In genomic region chr9:121182437-121182836, GRCh38 we compare ENCODE assay signal across 23 cellular contexts. TPM values are rescaled to one million over a fixed set of nuclear protein-coding genes. Genes with fewer than 3 reads are reported as not detected.
DNase-seq lines count a peak whose midpoint lies in the region; ATAC-seq and TF ChIP-seq lines count a peak whose summit lies in the region.
"Had no signal": no experiment of that assay in that cellular context is flagged by ENCODE, and none has a peak within 500 bp of the region (broad histone marks: within the 10 kb centered on the region; RNA-seq: fewer than 3 reads in every experiment).

No MANE protein-coding gene starts in this region.

- CTCF ChIA-PET in activated CD4-positive, alpha-beta T cell treated with anti-CD3 and anti-CD28 coated beads for 36 hours (lab: Charles Lee) = interaction anchor here (0.6 kb wide), 1 partner anchor 23 kb away, joined by 3 read pairs; no protein-coding TSS in a partner anchor
- CTCF ChIA-PET in CD4-positive, alpha-beta memory T cell (lab: Charles Lee; ENCODE audit: partially characterized antibody) = no interaction called here

- H3K27ac Mint-ChIP-seq in activated CD4-positive, alpha-beta T cell treated with anti-CD3 and anti-CD28 coated beads for 36 hours = peak overlapping the region; percentile 66
- H3K27ac Mint-ChIP-seq in CD4-positive, alpha-beta memory T cell = peak overlapping the region in 6 of 7 donors; percentile 24 to 82 (median 60)
- peak overlapping the region; percentile 47 for H3K27ac Mint-ChIP-seq in activated naive CD8-positive, alpha-beta T cell
- peak overlapping the region; percentile 75 to 88 for H3K27ac Mint-ChIP-seq in natural killer cell

- H3K4me1 ChIP-seq in CD4-positive, alpha-beta memory T cell (ENCODE audit: insufficient read depth, low read length) = peaks cover 36% of the 10 kb centered on the region

- H3K4me3 Mint-ChIP-seq in activated CD4-positive, alpha-beta T cell treated with anti-CD3 and anti-CD28 coated beads for 36 hours = no peak overlapping the region
- H3K4me3 Mint-ChIP-seq in CD4-positive, alpha-beta memory T cell = no peak overlapping the region
- no peak overlapping the region for H3K4me3 Mint-ChIP-seq in activated naive CD8-positive, alpha-beta T cell
- no peak overlapping the region for H3K4me3 Mint-ChIP-seq in natural killer cell
- H3K4me3 Mint-ChIP-seq: neural crest cell had no signal

- POLR2A ChIA-PET in activated CD4-positive, alpha-beta T cell treated with anti-CD3 and anti-CD28 coated beads for 36 hours (lab: Charles Lee) = no interaction called here
- POLR2A ChIA-PET in CD4-positive, alpha-beta memory T cell (lab: Charles Lee; ENCODE audit: partially characterized antibody) = interaction anchor here (0.8 kb wide), 1 partner anchor 10 kb away, joined by 3 read pairs; no protein-coding TSS in a partner anchor

- no peak for ATAC-seq in activated CD4-positive, alpha-beta T cell treated with anti-CD3 and anti-CD28 coated beads for 36 hours
- ATAC-seq in natural killer cell = no peak
- ATAC-seq in GM21381 (IDR thresholded peaks at IDR 0.05; ENCODE audit: unreplicated experiment) = no peak
- ATAC-seq in HG03095 (IDR thresholded peaks at IDR 0.05; ENCODE audit: unreplicated experiment) = no peak
- ATAC-seq: gastroesophageal sphincter had no signal

- H3K36me3 ChIP-seq in CD4-positive, alpha-beta memory T cell (ENCODE audit: insufficient read depth, low read length) = peaks cover 51% of the 10 kb centered on the region

- no peak for DNase-seq in activated CD4-positive, alpha-beta T cell treated with anti-CD3 and anti-CD28 coated beads for 36 hours
- DNase-seq in activated CD4-positive, alpha-beta T cell treated with anti-CD3 and anti-CD28 coated beads for 48 hours = no peak
- DNase-seq in CD4-positive, alpha-beta memory T cell = no peak
- no peak for DNase-seq in natural killer cell
- DNase-seq in HPDE6-E6E7 (ENCODE audit: extremely low spot score) = no peak
- DNase-seq: activated CD8-positive, alpha-beta memory T cell treated with anti-CD3 and anti-CD28 coated beads, Interleukin-2, amount 50 U/mL, for 48 hours; activated naive CD4-positive, alpha-beta T cell; DMS 273 treated with DMSO at 0.1 percent for 48 hours; esophagus squamous epithelium; GF-D8; GM23248; islet precursor cell; MG63; NCI-H1436; NCI-H526 treated with DMSO at 0.1 percent for 48 hours; small intestine; stimulated activated CD4-positive, alpha-beta T cell treated with anti-CD3 and anti-CD28 coated beads, Interleukin-4, amount 100 ng/mL, for 1 hour; upper lobe of left lung had no signal

- H3K36me3 Mint-ChIP-seq in activated CD4-positive, alpha-beta T cell treated with anti-CD3 and anti-CD28 coated beads for 36 hours (ENCODE audit: low read depth) = peaks cover 48% of the 10 kb centered on the region
- peaks cover 24 to 78% of the 10 kb centered on the region in 2 donors for H3K36me3 Mint-ChIP-seq in CD4-positive, alpha-beta memory T cell
- peaks cover 3% of the 10 kb centered on the region for H3K36me3 Mint-ChIP-seq in activated naive CD8-positive, alpha-beta T cell
- peaks cover 7% of the 10 kb centered on the region for H3K36me3 Mint-ChIP-seq in natural killer cell

- H3K4me3 ChIP-seq in CD4-positive, alpha-beta memory T cell (ENCODE audit: low read length in 2 of 2) = no peak overlapping the region
- H3K4me3 ChIP-seq: esophagus squamous epithelium, gastroesophageal sphincter, GM23248, MG63, upper lobe of left lung had no signal

- H3K4me1 Mint-ChIP-seq in activated CD4-positive, alpha-beta T cell treated with anti-CD3 and anti-CD28 coated beads for 36 hours = peaks cover 43% of the 10 kb centered on the region
- peaks cover 34 to 50% (median 41%) of the 10 kb centered on the region in 4 donors for H3K4me1 Mint-ChIP-seq in CD4-positive, alpha-beta memory T cell
- peaks cover 53% of the 10 kb centered on the region for H3K4me1 Mint-ChIP-seq in activated naive CD8-positive, alpha-beta T cell (ENCODE audit: low read depth)
- H3K4me1 Mint-ChIP-seq in natural killer cell = peaks cover 55 to 74% of the 10 kb centered on the region in 2 donors

- H3K9me3 Mint-ChIP-seq in activated CD4-positive, alpha-beta T cell treated with anti-CD3 and anti-CD28 coated beads for 36 hours (ENCODE audit: low read depth) = no peaks in the 10 kb centered on the region
- H3K9me3 Mint-ChIP-seq in CD4-positive, alpha-beta memory T cell = no peaks in the 10 kb centered on the region
- H3K9me3 Mint-ChIP-seq in activated naive CD8-positive, alpha-beta T cell (ENCODE audit: low read depth) = no peaks in the 10 kb centered on the region
- H3K9me3 Mint-ChIP-seq in natural killer cell = no peaks in the 10 kb centered on the region
- H3K9me3 Mint-ChIP-seq: neural crest cell had no signal

- no peaks in the 10 kb centered on the region for H3K27me3 ChIP-seq in CD4-positive, alpha-beta memory T cell (ENCODE audit: insufficient read depth, low read length)
- H3K27me3 ChIP-seq: esophagus squamous epithelium, gastroesophageal sphincter, MG63, upper lobe of left lung had no signal

- H3K27me3 Mint-ChIP-seq in activated CD4-positive, alpha-beta T cell treated with anti-CD3 and anti-CD28 coated beads for 36 hours = no peaks in the 10 kb centered on the region
- no peaks in the 10 kb centered on the region for H3K27me3 Mint-ChIP-seq in CD4-positive, alpha-beta memory T cell
- no peaks in the 10 kb centered on the region for H3K27me3 Mint-ChIP-seq in activated naive CD8-positive, alpha-beta T cell
- no peaks in the 10 kb centered on the region for H3K27me3 Mint-ChIP-seq in natural killer cell (ENCODE audit: low read depth in 2 of 2)

- intact Hi-C loops in activated CD4-positive, alpha-beta T cell treated with anti-CD3 and anti-CD28 coated beads for 36 hours (cut with DNase I, micrococcal nuclease) = no loop called here
- intact Hi-C loops in CD4-positive, alpha-beta memory T cell (cut with micrococcal nuclease) = no loop called here
- intact Hi-C loops in natural killer cell (cut with micrococcal nuclease) = no loop called here

- no peak overlapping the region for H3K27ac ChIP-seq in CD4-positive, alpha-beta memory T cell (ENCODE audit: low read depth, low read length)
- H3K27ac ChIP-seq: esophagus squamous epithelium, GM23248 had no signal

- no peaks in the 10 kb centered on the region for H3K9me3 ChIP-seq in CD4-positive, alpha-beta memory T cell (ENCODE audit: control insufficient read depth in 1 of 2, low read length in 2 of 2)
- H3K9me3 ChIP-seq: esophagus squamous epithelium, gastroesophageal sphincter, MG63, upper lobe of left lung had no signal

- no peak for TF ChIP-seq CTCF in natural killer cell (IDR thresholded peaks at IDR 0.05)

RNA-seq across cellular contexts. Expression of gene RAB14, which starts 19.2 kb away (rescaled TPM):
- total RNA-seq in activated CD4-positive, alpha-beta T cell treated with anti-CD3 and anti-CD28 coated beads for 36 hours = 10 to 100 TPM; 52.3 to 54.7 TPM
- 10 to 100 TPM; 65.5 to 68.1 TPM for total RNA-seq in CD4-positive, alpha-beta memory T cell
- polyA plus RNA-seq in CD4-positive, alpha-beta memory T cell = 10 to 100 TPM; 34.8 to 54.0 TPM
- total RNA-seq in natural killer cell = 10 to 100 TPM; 46.2 to 67.6 (median 57.3) TPM
